ENCODE assay signal across 8 cellular contexts in genomic region chr18:3604626-3605408, GRCh38.
DNase-seq lines count a peak whose midpoint lies in the region; ATAC-seq and FAIRE-seq lines count a peak whose summit lies in the region.

No MANE protein-coding gene starts in this region.

- FAIRE-seq in TTC549 (lab: Jason Lieb, UNC), result peak; percentile 90

- DNase-seq in GM04504 (ENCODE audit: low read depth), result peak; percentile 92
- peak; percentile 87 for DNase-seq in HT-29 (ENCODE audit: low spot score)
- peak; percentile 100 for DNase-seq in fibroblast of peridontal ligament (ENCODE audit: extremely low read depth)
- peak; percentile 93 for DNase-seq in non-pigmented ciliary epithelial cell (ENCODE audit: low read depth)
- DNase-seq in NCI-H2029 (lab: John Stamatoyannopoulos, UW), result no peak
- no peak for DNase-seq in germinal center (ENCODE audit: low spot score)

- ATAC-seq in GM21528 (IDR thresholded peaks at IDR 0.05; ENCODE audit: low FRiP score, unreplicated experiment), result peak; percentile 80

Comparison
In these comparisons a context has a peak if more than half of its experiments do, and no peak if none do; other contexts are left out.
1. DNase-seq: peak in GM04504 (single experiment), HT-29 (single experiment), fibroblast of peridontal ligament (single experiment) and non-pigmented ciliary epithelial cell (single experiment); none in NCI-H2029 (single experiment) and germinal center (single experiment).